ENCODE assay signal across 31 cellular contexts in the genomic region with DNA sequence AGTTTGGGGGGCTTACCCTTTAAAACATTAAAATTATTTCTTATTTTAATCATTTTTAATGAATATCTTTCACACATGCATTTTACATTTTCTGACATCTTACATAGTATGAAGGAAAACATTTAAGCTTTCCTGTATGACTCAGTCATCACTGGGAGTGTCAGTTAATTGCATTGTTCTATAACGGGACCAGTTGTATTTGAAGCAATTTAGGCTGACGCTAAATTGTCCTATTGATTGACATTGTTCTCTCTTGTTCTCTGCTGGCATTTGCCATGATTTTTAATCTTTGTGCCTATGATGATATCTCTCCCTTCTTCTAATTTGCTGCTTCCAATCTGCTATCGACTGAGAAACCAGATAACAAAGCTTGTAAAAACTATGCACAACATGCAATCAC.
"Had no signal": no experiment of that assay in that cellular context is flagged by ENCODE, and none has a peak within 500 bp of the region (broad histone marks: within the 10 kb centered on the region; RNA-seq: fewer than 3 reads in every experiment).

No MANE protein-coding gene starts in this region.

- H3K4me1 ChIP-seq: SJCRH30 had no signal

- H3K36me3 ChIP-seq: SJCRH30 had no signal

- H2AFZ ChIP-seq: PC-9 had no signal

- DNase-seq: Karpas-422, KBM-7, MM.1S, MV-4-11, NCI-H1092, NCI-H1105, NCI-H1417 treated with DMSO at 0.1 percent for 48 hours, NCI-H1436 treated with DMSO at 0.1 percent for 48 hours, NCI-H1694 treated with DMSO at 0.1 percent for 48 hours, NCI-H187 treated with DMSO at 0.1 percent for 48 hours, NCI-H2029, NCI-H2081, NCI-H2171 treated with DMSO at 0.1 percent for 48 hours, NCI-H2227 treated with DMSO at 0.1 percent for 48 hours, NCI-H345, NCI-H446, NCI-H510A treated with DMSO at 0.1 percent for 48 hours, NCI-H524 treated with DMSO at 0.1 percent for 48 hours, NCI-H526 treated with DMSO at 0.1 percent for 48 hours, NCI-H82, PC-9, SHP77, SIG-M5, SJCRH30 had no signal

- H3K9ac ChIP-seq: KMS-11 had no signal

- H3K4me3 ChIP-seq: PC-9, SJCRH30, SK-N-MC had no signal

- H3K27me3 ChIP-seq: SJCRH30 had no signal

- ATAC-seq: Panc1, Right ventricle myocardium inferior, SK-N-SH treated with all-trans-retinoic acid at 6 μM for 48 hours had no signal

- H3K27ac ChIP-seq: KMS-11, PC-9, RWPE1, SJCRH30, SK-N-MC had no signal

- FAIRE-seq: RCC 7860 had no signal

- H3K9me3 ChIP-seq: SJCRH30 had no signal

- H3K4me2 ChIP-seq: KMS-11, PC-9 had no signal
